In the genomic region with DNA sequence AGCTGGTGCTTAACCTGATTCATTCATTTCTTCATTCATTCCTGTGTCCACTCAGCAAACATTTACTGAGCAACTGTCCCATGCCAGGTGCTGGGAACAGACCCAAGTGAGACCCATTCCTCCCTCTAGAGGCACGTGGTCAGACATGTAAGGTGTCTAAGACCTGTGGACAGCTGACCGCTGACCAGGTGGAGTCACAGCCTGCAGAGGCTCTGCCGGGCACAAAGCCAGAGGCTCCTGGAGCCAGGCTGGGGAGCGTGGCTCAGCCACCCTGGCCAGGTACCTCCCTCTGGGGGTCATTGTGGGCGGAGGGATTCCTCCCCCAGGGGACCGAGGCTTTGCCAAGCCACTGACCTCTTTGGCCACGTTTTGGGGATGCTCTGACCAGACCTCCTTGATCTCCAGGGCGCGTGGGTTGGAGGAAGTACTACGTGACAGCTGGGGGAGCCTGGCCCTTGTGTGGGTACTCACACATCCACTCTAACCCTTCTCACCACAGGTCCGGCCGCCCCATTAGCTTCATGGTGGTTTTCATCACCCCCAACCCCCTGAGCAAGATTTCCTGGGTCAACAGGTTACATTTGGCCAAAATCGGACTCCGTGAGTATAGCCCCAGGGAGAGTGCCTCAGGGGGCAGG, we compare ENCODE assay signal across 27 cellular contexts.
A peak's percentile ranks its signal among the peaks of the same experiment; 100 is the strongest.
DNase-seq lines count a peak whose midpoint lies in the region; ATAC-seq, FAIRE-seq and TF ChIP-seq lines count a peak whose summit lies in the region.
"Had no signal": no experiment of that assay in that cellular context is flagged by ENCODE, and none has a peak within 500 bp of the region (broad histone marks: within the 10 kb centered on the region; RNA-seq: fewer than 3 reads in every experiment).

No MANE protein-coding gene starts in this region.

- no peak for DNase-seq in CD14-positive monocyte (ENCODE audit: low spot score)
- no peak for DNase-seq in GM12878 (ENCODE audit: low read depth, low spot score)
- no peak for DNase-seq in thoracic aorta (ENCODE audit: low spot score)
- DNase-seq in DMS79 treated with DMSO at 0.1 percent for 48 hours (lab: John Stamatoyannopoulos, UW): no peak
- DNase-seq: AML-193, Calu3, DND-41, IMR-90, NCI-H1048, NCI-H1417, NCI-H1694, NCI-H2081, NCI-H2171, NCI-H226, NCI-H510A treated with DMSO at 0.1 percent for 48 hours, PC-9, SJCRH30 had no signal

- H3K36me3 ChIP-seq in GM12878 (ENCODE audit: control insufficient read depth in 2 of 2, insufficient read depth in 2 of 2, low read length in 1 of 2) (no peaks in the 10 kb centered on the region), ectodermal cell (ENCODE audit: control insufficient read depth, insufficient read depth, low read length) (peaks cover 18% of the 10 kb centered on the region), thoracic aorta (peaks cover 91% of the 10 kb centered on the region)

- FAIRE-seq in GM12878 (lab: Jason Lieb, UNC): no peak
- FAIRE-seq: A549, GM19239, H54 had no signal

- no peaks in the 10 kb centered on the region for H4K20me1 ChIP-seq in GM12878 (ENCODE audit: control insufficient read depth, insufficient read depth)

- H3K9me3 ChIP-seq in GM12878 (replicated peaks; ENCODE audit: control insufficient read depth, insufficient read depth, low read length) (no peaks in the 10 kb centered on the region), ectodermal cell (ENCODE audit: control insufficient read depth, low read length) (no peaks in the 10 kb centered on the region), thoracic aorta (no peaks in the 10 kb centered on the region)
- H3K9me3 ChIP-seq: A549, SJCRH30 had no signal

- POLR2A ChIA-PET in GM12878 (lab: Charles Lee): no interaction called here

- no peak for TF ChIP-seq POLR2A in GM12878 (IDR thresholded peaks at IDR 0.05; ENCODE audit: low read depth, low read length)

- H3K79me2 ChIP-seq in GM12878 (ENCODE audit: control insufficient read depth, insufficient read depth, low read length): no peaks in the 10 kb centered on the region

- H3K27me3 ChIP-seq in GM12878 (replicated peaks in 1 of 2; ENCODE audit: control insufficient read depth in 2 of 2, insufficient read depth in 2 of 2, low read length in 1 of 2) (no peaks in the 10 kb centered on the region; a peak in 2 of 4 replicates), ectodermal cell (ENCODE audit: control insufficient read depth, insufficient read depth, low read length, poor library complexity, severe bottlenecking) (no peaks in the 10 kb centered on the region), thoracic aorta (replicated peaks; ENCODE audit: insufficient read depth) (no peaks in the 10 kb centered on the region)
- H3K27me3 ChIP-seq: SJCRH30 had no signal

- H3K27ac Mint-ChIP-seq in CD14-positive monocyte: peak overlapping the region; percentile 88 to 96 (median 91)

- peaks cover 86 to 97% of the 10 kb centered on the region in 2 donors for H3K36me3 Mint-ChIP-seq in CD14-positive monocyte

- H3K27me3 Mint-ChIP-seq in CD14-positive monocyte (ENCODE audit: low read depth in 3 of 3): peaks cover 0 to 2% (median 1%) of the 10 kb centered on the region in 3 donors

- RAD21 ChIA-PET in GM12878 (lab: Charles Lee; ENCODE audit: unreplicated experiment): interaction anchor here (0.6 kb wide), 1 partner anchor 624 kb away, joined by 3 read pairs; no protein-coding TSS in a partner anchor

- H3K4me3 ChIP-seq in GM12878 (no peak overlapping the region), ectodermal cell (ENCODE audit: insufficient read depth, low read depth, low read length) (no peak overlapping the region), thoracic aorta (no peak overlapping the region)
- H3K4me3 ChIP-seq: A549, PC-9, SJCRH30 had no signal

- H3K4me1 ChIP-seq in GM12878 (ENCODE audit: control insufficient read depth, insufficient read depth, low read length) (peaks cover 3% of the 10 kb centered on the region; the same call in 1 of the 2 replicates), ectodermal cell (ENCODE audit: control insufficient read depth, insufficient read depth, low read length) (no peaks in the 10 kb centered on the region), thoracic aorta (ENCODE audit: control insufficient read depth in 1 of 2, low read depth in 2 of 2) (peaks cover 16 to 53% of the 10 kb centered on the region in 2 donors)
- H3K4me1 ChIP-seq: A549, SJCRH30 had no signal

- ATAC-seq in GM12878 (no peak), thoracic aorta (ENCODE audit: insufficient number of reproducible peaks, low FRiP score, low read depth) (no peak), HG02884 (IDR thresholded peaks at IDR 0.05; ENCODE audit: unreplicated experiment) (no peak), HG03342 (IDR thresholded peaks at IDR 0.05; ENCODE audit: unreplicated experiment) (no peak)
- ATAC-seq: A549, Right ventricle myocardium inferior, SK-N-SH treated with all-trans-retinoic acid at 6 μM for 48 hours had no signal

- H3K4me1 Mint-ChIP-seq in CD14-positive monocyte: peaks cover 66% of the 10 kb centered on the region

- no peak overlapping the region for H3K4me2 ChIP-seq in GM12878 (ENCODE audit: control insufficient read depth, insufficient read depth)
- H3K4me2 ChIP-seq: A549, KMS-11, PC-9 had no signal

- no peak for TF ChIP-seq RAD21 in GM12878 (IDR thresholded peaks at IDR 0.05; ENCODE audit: insufficient read depth, low read depth, low read length)

- peak overlapping the region in 1 of 2 donors; percentile 30 for H3K4me3 Mint-ChIP-seq in CD14-positive monocyte

- SMC1A ChIA-PET in GM12878 (lab: Charles Lee; ENCODE audit: uncharacterized antibody, unreplicated experiment): interaction anchor here (0.6 kb wide), 1 partner anchor 204 kb away, joined by 3 read pairs; no protein-coding TSS in a partner anchor

- H3K27ac ChIP-seq in GM12878 (ENCODE audit: control insufficient read depth, insufficient read depth) (no peak overlapping the region), ectodermal cell (ENCODE audit: insufficient read depth, low read depth, low read length, poor library complexity, severe bottlenecking) (peak overlapping the region; percentile 12), thoracic aorta (peak overlapping the region; percentile 78)
- H3K27ac ChIP-seq: A549, C4-2B, KMS-11, PC-9, SJCRH30 had no signal

- no peak for TF ChIP-seq CTCF in CD14-positive monocyte (IDR thresholded peaks at IDR 0.05)
- no peak for TF ChIP-seq CTCF in GM12878 (IDR thresholded peaks at IDR 0.05 in 2 of 3, conservative IDR thresholded peaks at IDR 0.05 in 1 of 3; ENCODE audit: control insufficient read depth in 2 of 3, extremely low read depth in 1 of 3, insufficient read depth in 1 of 3, low read depth in 3 of 3, low read length in 3 of 3)
- no peak for TF ChIP-seq CTCF in thoracic aorta (IDR thresholded peaks at IDR 0.05)

- peaks cover 0 to 2% (median 0%) of the 10 kb centered on the region in 7 donors for H3K9me3 Mint-ChIP-seq in CD14-positive monocyte

- CTCF ChIA-PET in GM12878 (lab: Yijun Ruan, JAX): interaction anchor here (1.6 kb wide), 1 partner anchor 33 kb away, joined by 3 read pairs; no protein-coding TSS in a partner anchor

- 16% methylated on average over 14 of the region's 14 CpGs for WGBS in GM12878 (ENCODE audit: insufficient coverage, insufficient replicate concordance, low lambda C conversion rate, missing lambda C conversion rate)
- 95 to 96% methylated on average over 14 of the region's 14 CpGs for WGBS in ectodermal cell, 2 experiments

- H2AFZ ChIP-seq in GM12878 (ENCODE audit: control insufficient read depth, low read depth, low read length): no peak overlapping the region
- H2AFZ ChIP-seq: PC-9 had no signal

- intact Hi-C loops in CD14-positive monocyte (cut with micrococcal nuclease) (loop anchor here (10.0 kb wide), 1 partner anchor 205 kb away; a partner anchor contains a TSS), GM12878 (cut with micrococcal nuclease; ENCODE audit: unreplicated experiment) (no loop called here)

- BruUV-seq in GM12878 (replicated peaks; lab: Mats Ljungman, UMichigan): no TSS peak

- TF ChIP-seq EP300 in GM12878 (IDR thresholded peaks at IDR 0.05; ENCODE audit: borderline replicate concordance in 1 of 2, control insufficient read depth in 1 of 2, low read depth in 2 of 2, low read length in 2 of 2): no peak

- H3K9ac ChIP-seq in GM12878 (ENCODE audit: control insufficient read depth, insufficient read depth, low read length): no peak overlapping the region
- H3K9ac ChIP-seq: KMS-11 had no signal

- in situ Hi-C loops in GM12878 (cut with MboI): no loop called here

TF ChIP-seq in GM12878, 131 proteins besides CTCF, POLR2A, EP300 and RAD21:
- TF ChIP-seq TBL1XR1 (IDR thresholded peaks at IDR 0.05; ENCODE audit: low read depth, low read length) (no peak), IKZF1 (conservative IDR thresholded peaks at IDR 0.05) (peak; percentile 19; the same call in 1 of the 2 replicates), NR2F1 (conservative IDR thresholded peaks at IDR 0.05) (peak; percentile 60)
